ENCODE assay signal across 16 cellular contexts in the genomic region with DNA sequence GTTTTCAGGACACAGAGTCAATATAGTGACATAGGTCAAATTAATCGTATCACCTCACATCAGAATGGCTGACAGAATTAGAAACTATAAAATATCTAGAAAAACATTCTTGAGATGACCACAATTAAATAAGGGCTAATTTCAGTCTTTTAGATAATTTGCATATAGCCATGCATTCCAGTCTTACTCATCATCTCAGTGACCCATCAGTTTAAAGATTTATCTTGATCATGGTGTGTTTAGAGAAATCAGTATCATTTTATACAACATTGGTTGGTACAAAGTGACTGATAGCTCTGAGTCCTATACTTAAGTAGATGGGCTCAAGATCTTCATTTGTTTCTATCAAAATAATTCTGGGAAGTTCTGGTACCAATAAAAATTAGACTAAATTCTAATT.
"Had no signal": no experiment of that assay in that cellular context is flagged by ENCODE, and none has a peak within 500 bp of the region (broad histone marks: within the 10 kb centered on the region; RNA-seq: fewer than 3 reads in every experiment).

No MANE protein-coding gene starts in this region.

- DNase-seq: activated effector memory CD4-positive, alpha-beta T cell treated with Interleukin-2 at 50 U/mL for 16 hours; activated T-cell treated with anti-CD3 and anti-CD28 coated beads, Interleukin-2, amount 50 U/mL, for 1 hour; amygdala; brain microvascular endothelial cell; dermis blood vessel endothelial cell; foreskin melanocyte; heart right ventricle; kidney; left ventricle myocardium superior; mesendoderm; retina had no signal

- H2AFZ ChIP-seq: parathyroid adenoma had no signal

- H3K27me3 Mint-ChIP-seq: activated naive CD4-positive, alpha-beta T cell treated with anti-CD3 and anti-CD28 coated beads, Interleukin-2, amount 50 U/mL, for 24 hours had no signal

- H3K36me3 ChIP-seq: brain microvascular endothelial cell, heart right ventricle had no signal

- H3K9ac ChIP-seq: parathyroid adenoma had no signal

- H3K27ac Mint-ChIP-seq: activated naive CD4-positive, alpha-beta T cell treated with anti-CD3 and anti-CD28 coated beads, Interleukin-2, amount 50 U/mL, for 24 hours had no signal

- ATAC-seq: esophagus mucosa, heart right ventricle, left ventricle myocardium superior had no signal

- H3K4me3 ChIP-seq: skin epidermis had no signal

- H3K9me3 Mint-ChIP-seq: activated naive CD4-positive, alpha-beta T cell treated with anti-CD3 and anti-CD28 coated beads, Interleukin-2, amount 50 U/mL, for 24 hours; T-helper 2 cell treated with Interferon-gamma antibody and Interleukin-4, amounts not matched to agents 5 μg/mL and 100 μg/mL, for 36 hours had no signal

- H3K9me3 ChIP-seq: heart right ventricle had no signal

- H3K27me3 ChIP-seq: brain microvascular endothelial cell, heart right ventricle had no signal

- H3K4me3 Mint-ChIP-seq: activated naive CD4-positive, alpha-beta T cell treated with anti-CD3 and anti-CD28 coated beads, Interleukin-2, amount 50 U/mL, for 24 hours had no signal

- H3K36me3 Mint-ChIP-seq: activated naive CD4-positive, alpha-beta T cell treated with anti-CD3 and anti-CD28 coated beads, Interleukin-2, amount 50 U/mL, for 24 hours had no signal

- H3K27ac ChIP-seq: brain microvascular endothelial cell, heart right ventricle, parathyroid adenoma, skin epidermis had no signal

- H3K4me1 ChIP-seq: parathyroid adenoma had no signal

- H3K4me1 Mint-ChIP-seq: activated naive CD4-positive, alpha-beta T cell treated with anti-CD3 and anti-CD28 coated beads, Interleukin-2, amount 50 U/mL, for 24 hours had no signal
